In genomic region chr3:25033407-25034029, GRCh38 we compare ENCODE assay signal across 8 cellular contexts.
DNase-seq lines count a peak whose midpoint lies in the region; ATAC-seq and TF ChIP-seq lines count a peak whose summit lies in the region.

No MANE protein-coding gene starts in this region.

- peak; percentile 58 for ATAC-seq in GM21825 (IDR thresholded peaks at IDR 0.05; ENCODE audit: unreplicated experiment)

- no peaks in the 10 kb centered on the region for H3K36me3 ChIP-seq in prostate gland

- peak in 3 of 4 experiments; percentile 14 to 39 (median 15) for TF ChIP-seq CTCF in prostate gland (IDR thresholded peaks at IDR 0.05)

- H3K27ac ChIP-seq in prostate gland = no peak overlapping the region

- intact Hi-C loops in prostate gland (cut with DNase I) = loop anchor here (5.0 kb wide), 1 partner anchor 559 kb away; no protein-coding TSS in a partner anchor

- TF ChIP-seq POLR2A in prostate gland (IDR thresholded peaks at IDR 0.05) = no peak

- DNase-seq in activated T-cell treated with anti-CD3 and anti-CD28 coated beads, Interleukin-2, amount 50 U/mL, for 48 hours = peak; percentile 16 to 24
- DNase-seq in activated T-cell treated with anti-CD3 and anti-CD28 coated beads, Interleukin-2, amount 50 U/mL, for 1 hour = no peak
- peak; percentile 51 for DNase-seq in Jurkat, Clone E6-1 (ENCODE audit: low read depth, low spot score)
- peak; percentile 49 for DNase-seq in SW480 (ENCODE audit: low spot score)
- DNase-seq in germinal center (ENCODE audit: low spot score) = peak; percentile 39
- no peak for DNase-seq in prostate gland (ENCODE audit: low spot score)
- DNase-seq in amniotic stem cell (lab: John Stamatoyannopoulos, UW) = no peak

- H3K27me3 ChIP-seq in prostate gland (replicated peaks; ENCODE audit: insufficient read depth) = no peaks in the 10 kb centered on the region

- H3K9me3 ChIP-seq in prostate gland = no peaks in the 10 kb centered on the region

- H3K4me1 ChIP-seq in prostate gland (replicated peaks) = no peaks in the 10 kb centered on the region

- WGBS in prostate gland = 80% methylated on average over 6 of the region's 6 CpGs

- no peak overlapping the region for H3K4me3 ChIP-seq in Jurkat, Clone E6-1 (ENCODE audit: low read length)
- H3K4me3 ChIP-seq in prostate gland = no peak overlapping the region

Comparison
In these comparisons a context has a peak if more than half of its experiments do, and no peak if none do; other contexts are left out.
1. DNase-seq: peak in activated T-cell treated with anti-CD3 and anti-CD28 coated beads, Interleukin-2, amount 50 U/mL, for 48 hours (2 of 2), Jurkat, Clone E6-1 (single experiment), SW480 (single experiment) and germinal center (single experiment); none in activated T-cell treated with anti-CD3 and anti-CD28 coated beads, Interleukin-2, amount 50 U/mL, for 1 hour (single experiment), prostate gland (single experiment) and amniotic stem cell (single experiment).